1 cellular context compared by ENCODE assay signal in genomic region chr1:236098267-236098666, GRCh38.
TF ChIP-seq lines count a peak whose summit lies in the region.

No MANE protein-coding gene starts in this region.

TF ChIP-seq in H1, 55 proteins besides CTCF, POLR2A, EP300 and RAD21:
- TF ChIP-seq SIRT6 (IDR thresholded peaks at IDR 0.05; ENCODE audit: low read length): no peak
- TF ChIP-seq TBP (IDR thresholded peaks at IDR 0.05; ENCODE audit: low read depth, low read length): no peak
- TF ChIP-seq EGR1 (IDR thresholded peaks at IDR 0.05; ENCODE audit: borderline replicate concordance, low read depth, low read length): no peak
- no peak for TF ChIP-seq CTBP2 (IDR thresholded peaks at IDR 0.05; ENCODE audit: borderline replicate concordance, insufficient read depth, insufficient read length, low read length)
- TF ChIP-seq E2F6 (IDR thresholded peaks at IDR 0.05): no peak
- TF ChIP-seq BACH1 (IDR thresholded peaks at IDR 0.05; ENCODE audit: low read length): no peak
- no peak for TF ChIP-seq SRF (IDR thresholded peaks at IDR 0.05; ENCODE audit: low read depth, low read length)
- TF ChIP-seq CEBPB (IDR thresholded peaks at IDR 0.05; ENCODE audit: low read depth, low read length): no peak
- no peak for TF ChIP-seq SP2 (IDR thresholded peaks at IDR 0.05; ENCODE audit: low read length)
- TF ChIP-seq CHD1 (IDR thresholded peaks at IDR 0.05; ENCODE audit: low read depth, low read length): no peak
- no peak for TF ChIP-seq MAX (IDR thresholded peaks at IDR 0.05)
- no peak for TF ChIP-seq GABPA (IDR thresholded peaks at IDR 0.05; ENCODE audit: borderline replicate concordance, insufficient read depth, low read length)
TF ChIP-seq in H1: peak in this region for 0.
